In the genomic region with DNA sequence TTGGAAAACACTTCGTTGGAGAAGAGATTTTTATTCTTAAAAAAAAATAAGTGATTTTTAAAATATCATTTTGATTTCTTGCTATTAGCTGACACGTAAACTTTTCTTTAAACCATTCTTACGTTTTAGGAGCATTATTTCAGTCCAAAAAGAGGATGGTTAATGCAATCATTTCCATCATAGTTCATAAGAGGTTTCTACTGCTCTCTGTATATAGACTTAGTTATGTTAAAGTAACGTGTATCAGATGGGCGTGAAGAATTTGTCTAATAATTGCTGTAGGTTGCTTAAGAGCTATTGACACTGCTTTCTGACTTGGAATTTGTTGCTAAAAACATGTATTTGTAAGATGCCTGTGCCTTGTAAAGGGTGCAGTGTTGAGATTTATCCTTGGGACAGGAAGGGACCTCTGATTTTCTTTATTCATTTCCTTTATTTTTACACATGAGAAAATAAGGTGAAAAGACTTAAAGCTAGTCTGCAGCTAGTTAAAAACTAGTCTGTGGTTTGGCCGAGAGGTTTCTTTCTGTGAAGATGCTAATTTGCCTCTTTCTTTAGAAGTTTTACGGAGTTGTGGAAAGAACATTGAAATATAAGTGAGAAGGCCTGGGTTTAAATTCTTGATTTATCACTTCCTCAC, we compare ENCODE assay signal across 11 cellular contexts. TPM values are rescaled to one million over a fixed set of nuclear protein-coding genes. Genes with fewer than 3 reads are reported as not detected.
A peak's percentile ranks its signal among the peaks of the same experiment; 100 is the strongest.
DNase-seq lines count a peak whose midpoint lies in the region; ATAC-seq and TF ChIP-seq lines count a peak whose summit lies in the region.
"Had no signal": no experiment of that assay in that cellular context is flagged by ENCODE, and none has a peak within 500 bp of the region (broad histone marks: within the 10 kb centered on the region; RNA-seq: fewer than 3 reads in every experiment).

No MANE protein-coding gene starts in this region.

- TF ChIP-seq CTCF in SK-N-SH (IDR thresholded peaks at IDR 0.05) (no peak), WERI-Rb-1 (IDR thresholded peaks at IDR 0.05; ENCODE audit: low read depth, low read length) (no peak), foreskin fibroblast (IDR thresholded peaks at IDR 0.05; ENCODE audit: low read depth, low read length) (no peak), progenitor cell of endocrine pancreas (IDR thresholded peaks at IDR 0.05; ENCODE audit: unreplicated experiment) (no peak)

- no peaks in the 10 kb centered on the region for H3K9me2 ChIP-seq in SK-N-SH

- H3K4me1 ChIP-seq in SK-N-SH (ENCODE audit: control insufficient read depth in 1 of 2, insufficient read depth in 2 of 2, low read depth in 1 of 2, low read length in 1 of 2): peaks cover 15 to 23% of the 10 kb centered on the region in 2 experiments; a peak in 3 of 4 replicates

- CTCF ChIA-PET in SK-N-SH (lab: Yijun Ruan, JAX): interaction anchor here (1.4 to 3.1 kb wide), 3 partner anchors 8 to 66 kb away, joined by 6 to 13 read pairs (median 9); no protein-coding TSS in a partner anchor

- H3K27me3 Mint-ChIP-seq in stimulated activated naive B cell treated with anti-CD40 and anti-IgM and Interleukin-4, amounts not matched to agents 10 μg/mL and 1 μg/mL and 100 μg/mL, for 72 hours: no peaks in the 10 kb centered on the region
- H3K27me3 Mint-ChIP-seq in progenitor cell of endocrine pancreas: no peaks in the 10 kb centered on the region

- no peak overlapping the region for H2AFZ ChIP-seq in SK-N-SH (ENCODE audit: low read depth)

- no peak overlapping the region for H3K27ac ChIP-seq in SK-N-SH (ENCODE audit: low read depth in 2 of 2, low read length in 1 of 2)
- peak overlapping the region; percentile 87 for H3K27ac ChIP-seq in WERI-Rb-1
- H3K27ac ChIP-seq: 22Rv1 had no signal

- H3K9me3 ChIP-seq in SK-N-SH (no peaks in the 10 kb centered on the region), WERI-Rb-1 (ENCODE audit: severe bottlenecking) (no peaks in the 10 kb centered on the region)

- no peaks in the 10 kb centered on the region for H3K9me3 Mint-ChIP-seq in stimulated activated naive B cell treated with anti-CD40 and anti-IgM and Interleukin-4, amounts not matched to agents 10 μg/mL and 1 μg/mL and 100 μg/mL, for 72 hours
- H3K9me3 Mint-ChIP-seq in progenitor cell of endocrine pancreas (ENCODE audit: low read depth): no peaks in the 10 kb centered on the region

- peaks cover 81% of the 10 kb centered on the region for H3K79me2 ChIP-seq in SK-N-SH (ENCODE audit: insufficient read depth)

- peak overlapping the region; percentile 84 to 89 for H3K4me3 Mint-ChIP-seq in stimulated activated naive B cell treated with anti-CD40 and anti-IgM and Interleukin-4, amounts not matched to agents 10 μg/mL and 1 μg/mL and 100 μg/mL, for 72 hours
- H3K4me3 Mint-ChIP-seq in progenitor cell of endocrine pancreas (ENCODE audit: low read depth): no peak overlapping the region

- no peak for TF ChIP-seq EP300 in SK-N-SH (IDR thresholded peaks at IDR 0.05; ENCODE audit: borderline replicate concordance in 1 of 2, low read depth in 1 of 2, low read length in 1 of 2)

- H3K9ac ChIP-seq in SK-N-SH: no peak overlapping the region

- DNase-seq in SK-N-SH (no peak), WERI-Rb-1 (no peak), foreskin fibroblast (no peak), putamen (ENCODE audit: low spot score) (no peak), progenitor cell of endocrine pancreas (ENCODE audit: low spot score, unreplicated experiment) (no peak), NK-92 (lab: John Stamatoyannopoulos, UW; ENCODE audit: unreplicated experiment) (no peak)
- DNase-seq in stimulated activated naive B cell treated with anti-CD40 and anti-IgM and Interleukin-4, amounts not matched to agents 10 μg/mL and 1 μg/mL and 100 μg/mL, for 72 hours: no peak
- DNase-seq: hypothalamus, Kasumi-1 had no signal

- H3K4me2 ChIP-seq in SK-N-SH: peak overlapping the region; percentile 83

- TF ChIP-seq RAD21 in SK-N-SH (IDR thresholded peaks at IDR 0.05; ENCODE audit: low read length): no peak

- H3K27me3 ChIP-seq in SK-N-SH (ENCODE audit: insufficient read depth) (no peaks in the 10 kb centered on the region), WERI-Rb-1 (ENCODE audit: insufficient read depth, low read depth, severe bottlenecking) (no peaks in the 10 kb centered on the region)

- H3K4me3 ChIP-seq in SK-N-SH (ENCODE audit: low read depth in 2 of 2, low read length in 1 of 2) (no peak overlapping the region), WERI-Rb-1 (ENCODE audit: low read depth, low read length) (peak overlapping the region; percentile 100), foreskin fibroblast (ENCODE audit: low read depth in 1 of 2, low read length in 2 of 2) (peak overlapping the region; percentile 93 to 97)

- H3K27ac Mint-ChIP-seq in stimulated activated naive B cell treated with anti-CD40 and anti-IgM and Interleukin-4, amounts not matched to agents 10 μg/mL and 1 μg/mL and 100 μg/mL, for 72 hours: peak overlapping the region; percentile 65
- no peak overlapping the region for H3K27ac Mint-ChIP-seq in progenitor cell of endocrine pancreas

- ATAC-seq in SK-N-SH treated with all-trans-retinoic acid at 6 μM for 48 hours: no peak
- no peak for ATAC-seq in stimulated activated naive B cell treated with anti-CD40 and anti-IgM and Interleukin-4, amounts not matched to agents 10 μg/mL and 1 μg/mL and 100 μg/mL, for 72 hours (replicated peaks)

- peaks cover 22% of the 10 kb centered on the region for H3F3A ChIP-seq in SK-N-SH (replicated peaks; ENCODE audit: insufficient read depth)

- peaks cover 28 to 68% of the 10 kb centered on the region in 2 donors for H3K4me1 Mint-ChIP-seq in stimulated activated naive B cell treated with anti-CD40 and anti-IgM and Interleukin-4, amounts not matched to agents 10 μg/mL and 1 μg/mL and 100 μg/mL, for 72 hours
- H3K4me1 Mint-ChIP-seq in progenitor cell of endocrine pancreas (ENCODE audit: low read depth): peaks cover 26% of the 10 kb centered on the region

- peaks cover 5 to 20% of the 10 kb centered on the region in 2 donors for H3K36me3 Mint-ChIP-seq in stimulated activated naive B cell treated with anti-CD40 and anti-IgM and Interleukin-4, amounts not matched to agents 10 μg/mL and 1 μg/mL and 100 μg/mL, for 72 hours
- no peaks in the 10 kb centered on the region for H3K36me3 Mint-ChIP-seq in progenitor cell of endocrine pancreas (ENCODE audit: insufficient read depth)

- H4K20me1 ChIP-seq in SK-N-SH (ENCODE audit: insufficient read depth): peaks cover 69% of the 10 kb centered on the region

- H3K36me3 ChIP-seq in SK-N-SH (replicated peaks in 1 of 2; ENCODE audit: control insufficient read depth in 1 of 2, insufficient read depth in 2 of 2, low read length in 1 of 2) (peaks cover 5 to 8% of the 10 kb centered on the region in 2 experiments), WERI-Rb-1 (peaks cover 7% of the 10 kb centered on the region)

- POLR2A ChIA-PET in SK-N-SH (lab: Yijun Ruan, JAX): no interaction called here

- 93% methylated on average over 7 of the region's 7 CpGs for WGBS in SK-N-SH (ENCODE audit: low lambda C conversion rate)

TF ChIP-seq in SK-N-SH, 30 proteins besides CTCF, POLR2A, EP300 and RAD21 (continues in another document):
- no peak for TF ChIP-seq RXRA (IDR thresholded peaks at IDR 0.05; ENCODE audit: borderline replicate concordance, low read depth)
- no peak for TF ChIP-seq TEAD4 (IDR thresholded peaks at IDR 0.05; ENCODE audit: borderline replicate concordance, insufficient read depth)
- no peak for TF ChIP-seq GATA2 (CRISPR knock-in tag; IDR thresholded peaks at IDR 0.05)
- TF ChIP-seq YY1 (IDR thresholded peaks at IDR 0.05; ENCODE audit: low read depth): no peak
- no peak for TF ChIP-seq SMC3 (IDR thresholded peaks at IDR 0.05; ENCODE audit: low read depth, low read length)

TF ChIP-seq in SK-N-SH treated with all-trans-retinoic acid at 6 μM for 48 hours, 23 proteins besides CTCF, POLR2A, EP300 and RAD21:
- TF ChIP-seq TOX (CRISPR knock-in tag; IDR thresholded peaks at IDR 0.05; ENCODE audit: borderline replicate concordance) (no peak), ZFP3 (CRISPR knock-in tag; IDR thresholded peaks at IDR 0.05) (no peak), TCF4 (CRISPR knock-in tag; IDR thresholded peaks at IDR 0.05; ENCODE audit: borderline replicate concordance) (no peak), ARNTL (CRISPR knock-in tag; IDR thresholded peaks at IDR 0.05; ENCODE audit: borderline replicate concordance, low read depth) (no peak)
- TF ChIP-seq, protein P1, sequence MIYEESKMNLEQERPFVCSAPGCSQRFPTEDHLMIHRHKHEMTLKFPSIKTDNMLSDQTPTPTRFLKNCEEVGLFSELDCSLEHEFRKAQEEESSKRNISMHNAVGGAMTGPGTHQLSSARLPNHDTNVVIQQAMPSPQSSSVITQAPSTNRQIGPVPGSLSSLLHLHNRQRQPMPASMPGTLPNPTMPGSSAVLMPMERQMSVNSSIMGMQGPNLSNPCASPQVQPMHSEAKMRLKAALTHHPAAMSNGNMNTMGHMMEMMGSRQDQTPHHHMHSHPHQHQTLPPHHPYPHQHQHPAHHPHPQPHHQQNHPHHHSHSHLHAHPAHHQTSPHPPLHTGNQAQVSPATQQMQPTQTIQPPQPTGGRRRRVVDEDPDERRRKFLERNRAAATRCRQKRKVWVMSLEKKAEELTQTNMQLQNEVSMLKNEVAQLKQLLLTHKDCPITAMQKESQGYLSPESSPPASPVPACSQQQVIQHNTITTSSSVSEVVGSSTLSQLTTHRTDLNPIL (CRISPR knock-in tag; IDR thresholded peaks at IDR 0.05; ENCODE audit: low read depth): no peak

RNA-seq across cellular contexts. Expression of a gene that starts 2.9 kb away (rescaled TPM):
- polyA plus RNA-seq in SK-N-SH (2012; rRNA removed): 1.1 and 1.3 TPM in 2 replicates
- 1.4 and 1.6 TPM in 2 replicates for polyA plus RNA-seq in SK-N-SH (2012; cell fraction: cytosol; rRNA removed)
- polyA plus RNA-seq in SK-N-SH (2012; cell fraction: nucleus; rRNA removed): 2.6 and 2.7 TPM in 2 replicates
- total RNA-seq in progenitor cell of endocrine pancreas: 45.7 and 53.3 TPM in 2 replicates

RNA-seq across cellular contexts. Expression of a gene that starts 37.0 kb away (rescaled TPM):
- polyA plus RNA-seq in SK-N-SH (2012; rRNA removed): 99.1 and 101 TPM in 2 replicates
- 121 and 162 TPM in 2 replicates for polyA plus RNA-seq in SK-N-SH (2012; cell fraction: cytosol; rRNA removed)
- polyA plus RNA-seq in SK-N-SH (2012; cell fraction: nucleus; rRNA removed): 27.9 and 46.5 TPM in 2 replicates
- 119 and 124 TPM in 2 replicates for total RNA-seq in progenitor cell of endocrine pancreas

Comparison
In these comparisons a context has a peak if more than half of its experiments do, and no peak if none do; other contexts are left out.
1. H3K4me3 ChIP-seq: peak in WERI-Rb-1 (single experiment) and foreskin fibroblast (2 of 2); none in SK-N-SH (0 of 2).